Comparison of ENCODE assay signal across 18 cellular contexts in the genomic region with DNA sequence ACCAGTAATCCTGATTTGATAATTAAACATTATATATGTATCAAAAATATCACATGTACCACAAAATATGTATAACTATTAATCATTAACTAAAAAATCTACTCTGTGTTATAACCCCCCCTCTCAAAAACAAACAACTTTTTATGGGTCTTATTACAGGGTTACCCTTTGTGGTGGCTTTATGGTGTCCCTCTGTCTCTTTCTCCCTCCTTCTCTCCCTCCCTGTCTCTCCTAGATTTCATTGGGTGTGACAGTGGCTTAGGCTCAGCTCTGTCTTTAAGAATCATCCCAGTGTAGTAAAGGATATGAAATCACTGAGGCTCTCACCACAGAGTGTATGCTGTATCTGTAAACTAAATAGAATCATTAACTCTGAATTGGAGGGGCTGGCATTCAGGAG.
"Had no signal": no experiment of that assay in that cellular context is flagged by ENCODE, and none has a peak within 500 bp of the region (broad histone marks: within the 10 kb centered on the region; RNA-seq: fewer than 3 reads in every experiment).

No MANE protein-coding gene starts in this region.

- H3K9me3 ChIP-seq: colonic mucosa, esophagus squamous epithelium, gastrocnemius medialis, left lung, lower lobe of right lung had no signal

- H3K4me1 ChIP-seq: colonic mucosa, esophagus squamous epithelium, gastrocnemius medialis, left lung had no signal

- ATAC-seq: effector memory CD8-positive, alpha-beta T cell; esophagus mucosa; gastrocnemius medialis; heart right ventricle; left lung; left ventricle myocardium superior; lower lobe of right lung had no signal

- H3K36me3 ChIP-seq: colonic mucosa, esophagus squamous epithelium, gastrocnemius medialis, heart right ventricle, left lung, lower lobe of right lung had no signal

- DNase-seq: colonic mucosa; cortex of kidney; effector CD8-positive, alpha-beta T cell; effector memory CD8-positive, alpha-beta T cell; erythroblast; esophagus squamous epithelium; foreskin fibroblast; foreskin melanocyte; gastrocnemius medialis; glutamatergic neuron; head of caudate nucleus; heart right ventricle; hippocampal formation; left lung; left ventricle myocardium superior; lower lobe of right lung; mesenchymal stem cell had no signal

- H3K4me3 ChIP-seq: colonic mucosa, esophagus squamous epithelium, gastrocnemius medialis, heart right ventricle, left lung, lower lobe of right lung had no signal
